ENCODE assay signal across 9 cellular contexts in genomic region chr16:12613131-12613991, GRCh38.
DNase-seq lines count a peak whose midpoint lies in the region; ATAC-seq lines count a peak whose summit lies in the region.
"Had no signal": no experiment of that assay in that cellular context is flagged by ENCODE, and none has a peak within 500 bp of the region (broad histone marks: within the 10 kb centered on the region; RNA-seq: fewer than 3 reads in every experiment).

No MANE protein-coding gene starts in this region.

- peak; percentile 67 for DNase-seq in activated effector memory CD4-positive, alpha-beta T cell treated with anti-CD3 and anti-CD28 coated beads, Interleukin-2, amount 50 U/mL, for 16 hours
- no peak for DNase-seq in activated effector memory CD4-positive, alpha-beta T cell treated with Interleukin-2 at 50 U/mL for 16 hours
- DNase-seq in NCI-H526 (lab: John Stamatoyannopoulos, UW) (peak; percentile 43 to 80), amygdala (lab: John Stamatoyannopoulos, UW) (no peak), NCI-H1694 treated with DMSO at 0.1 percent for 48 hours (lab: John Stamatoyannopoulos, UW) (no peak), ecto neural progenitor cell (ENCODE audit: low spot score) (no peak)
- peak; percentile 50 for DNase-seq in activated naive CD8-positive, alpha-beta T cell treated with anti-CD3 and anti-CD28 coated beads, Interleukin-2, amount 50 U/mL, for 24 hours
- peak; percentile 77 for DNase-seq in stimulated activated CD4-positive, alpha-beta T cell treated with anti-CD3 and anti-CD28 coated beads, Interleukin-15, amount 100 ng/mL, for 24 hours

- H3K27ac Mint-ChIP-seq in activated naive CD8-positive, alpha-beta T cell treated with anti-CD3 and anti-CD28 coated beads, Interleukin-2, amount 50 U/mL, for 24 hours: peak overlapping the region; percentile 80
- H3K27ac Mint-ChIP-seq: B cell had no signal

- peak; percentile 85 for ATAC-seq in activated naive CD8-positive, alpha-beta T cell treated with anti-CD3 and anti-CD28 coated beads, Interleukin-2, amount 50 U/mL, for 24 hours

- peaks cover 10% of the 10 kb centered on the region for H3K9me3 Mint-ChIP-seq in activated naive CD8-positive, alpha-beta T cell treated with anti-CD3 and anti-CD28 coated beads, Interleukin-2, amount 50 U/mL, for 24 hours

- H3K4me1 Mint-ChIP-seq in activated naive CD8-positive, alpha-beta T cell treated with anti-CD3 and anti-CD28 coated beads, Interleukin-2, amount 50 U/mL, for 24 hours: peaks cover 43% of the 10 kb centered on the region
- H3K4me1 Mint-ChIP-seq: B cell had no signal

- H3K27me3 Mint-ChIP-seq in activated naive CD8-positive, alpha-beta T cell treated with anti-CD3 and anti-CD28 coated beads, Interleukin-2, amount 50 U/mL, for 24 hours: peaks cover 6% of the 10 kb centered on the region

- peaks cover 1% of the 10 kb centered on the region for H3K36me3 Mint-ChIP-seq in activated naive CD8-positive, alpha-beta T cell treated with anti-CD3 and anti-CD28 coated beads, Interleukin-2, amount 50 U/mL, for 24 hours (ENCODE audit: low read depth)

- H3K4me3 Mint-ChIP-seq in activated naive CD8-positive, alpha-beta T cell treated with anti-CD3 and anti-CD28 coated beads, Interleukin-2, amount 50 U/mL, for 24 hours: peak overlapping the region; percentile 21
- H3K4me3 Mint-ChIP-seq: B cell had no signal

Comparison
In these comparisons a context has a peak if more than half of its experiments do, and no peak if none do; other contexts are left out.
1. DNase-seq: peak in activated effector memory CD4-positive, alpha-beta T cell treated with anti-CD3 and anti-CD28 coated beads, Interleukin-2, amount 50 U/mL, for 16 hours (single experiment), NCI-H526 (2 of 2), activated naive CD8-positive, alpha-beta T cell treated with anti-CD3 and anti-CD28 coated beads, Interleukin-2, amount 50 U/mL, for 24 hours (single experiment) and stimulated activated CD4-positive, alpha-beta T cell treated with anti-CD3 and anti-CD28 coated beads, Interleukin-15, amount 100 ng/mL, for 24 hours (single experiment); none in activated effector memory CD4-positive, alpha-beta T cell treated with Interleukin-2 at 50 U/mL for 16 hours (single experiment), amygdala (0 of 56), NCI-H1694 treated with DMSO at 0.1 percent for 48 hours (single experiment) and ecto neural progenitor cell (single experiment).